In the genomic region with DNA sequence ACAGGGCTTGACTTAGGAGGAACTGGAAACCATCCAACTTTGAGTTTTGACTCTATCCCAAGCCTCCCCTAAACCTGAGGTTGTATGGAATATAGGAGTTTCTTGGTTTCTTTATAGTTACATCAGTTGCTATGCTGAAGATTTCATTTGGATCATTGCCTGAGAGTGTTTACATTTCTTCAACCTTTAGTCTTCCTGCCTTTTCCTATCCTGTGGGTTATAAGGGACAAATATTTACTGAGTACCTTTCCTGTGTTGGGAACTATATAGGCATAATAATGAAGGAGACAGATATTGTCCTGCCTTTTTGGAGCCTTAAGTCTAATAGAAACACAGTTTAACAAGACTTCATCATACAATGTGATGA, we compare ENCODE assay signal across 2 cellular contexts.
TF ChIP-seq lines count a peak whose summit lies in the region.

No MANE protein-coding gene starts in this region.

TF ChIP-seq in K562, 482 proteins besides CTCF, POLR2A, EP300 and RAD21:
- TF ChIP-seq, protein P1, sequence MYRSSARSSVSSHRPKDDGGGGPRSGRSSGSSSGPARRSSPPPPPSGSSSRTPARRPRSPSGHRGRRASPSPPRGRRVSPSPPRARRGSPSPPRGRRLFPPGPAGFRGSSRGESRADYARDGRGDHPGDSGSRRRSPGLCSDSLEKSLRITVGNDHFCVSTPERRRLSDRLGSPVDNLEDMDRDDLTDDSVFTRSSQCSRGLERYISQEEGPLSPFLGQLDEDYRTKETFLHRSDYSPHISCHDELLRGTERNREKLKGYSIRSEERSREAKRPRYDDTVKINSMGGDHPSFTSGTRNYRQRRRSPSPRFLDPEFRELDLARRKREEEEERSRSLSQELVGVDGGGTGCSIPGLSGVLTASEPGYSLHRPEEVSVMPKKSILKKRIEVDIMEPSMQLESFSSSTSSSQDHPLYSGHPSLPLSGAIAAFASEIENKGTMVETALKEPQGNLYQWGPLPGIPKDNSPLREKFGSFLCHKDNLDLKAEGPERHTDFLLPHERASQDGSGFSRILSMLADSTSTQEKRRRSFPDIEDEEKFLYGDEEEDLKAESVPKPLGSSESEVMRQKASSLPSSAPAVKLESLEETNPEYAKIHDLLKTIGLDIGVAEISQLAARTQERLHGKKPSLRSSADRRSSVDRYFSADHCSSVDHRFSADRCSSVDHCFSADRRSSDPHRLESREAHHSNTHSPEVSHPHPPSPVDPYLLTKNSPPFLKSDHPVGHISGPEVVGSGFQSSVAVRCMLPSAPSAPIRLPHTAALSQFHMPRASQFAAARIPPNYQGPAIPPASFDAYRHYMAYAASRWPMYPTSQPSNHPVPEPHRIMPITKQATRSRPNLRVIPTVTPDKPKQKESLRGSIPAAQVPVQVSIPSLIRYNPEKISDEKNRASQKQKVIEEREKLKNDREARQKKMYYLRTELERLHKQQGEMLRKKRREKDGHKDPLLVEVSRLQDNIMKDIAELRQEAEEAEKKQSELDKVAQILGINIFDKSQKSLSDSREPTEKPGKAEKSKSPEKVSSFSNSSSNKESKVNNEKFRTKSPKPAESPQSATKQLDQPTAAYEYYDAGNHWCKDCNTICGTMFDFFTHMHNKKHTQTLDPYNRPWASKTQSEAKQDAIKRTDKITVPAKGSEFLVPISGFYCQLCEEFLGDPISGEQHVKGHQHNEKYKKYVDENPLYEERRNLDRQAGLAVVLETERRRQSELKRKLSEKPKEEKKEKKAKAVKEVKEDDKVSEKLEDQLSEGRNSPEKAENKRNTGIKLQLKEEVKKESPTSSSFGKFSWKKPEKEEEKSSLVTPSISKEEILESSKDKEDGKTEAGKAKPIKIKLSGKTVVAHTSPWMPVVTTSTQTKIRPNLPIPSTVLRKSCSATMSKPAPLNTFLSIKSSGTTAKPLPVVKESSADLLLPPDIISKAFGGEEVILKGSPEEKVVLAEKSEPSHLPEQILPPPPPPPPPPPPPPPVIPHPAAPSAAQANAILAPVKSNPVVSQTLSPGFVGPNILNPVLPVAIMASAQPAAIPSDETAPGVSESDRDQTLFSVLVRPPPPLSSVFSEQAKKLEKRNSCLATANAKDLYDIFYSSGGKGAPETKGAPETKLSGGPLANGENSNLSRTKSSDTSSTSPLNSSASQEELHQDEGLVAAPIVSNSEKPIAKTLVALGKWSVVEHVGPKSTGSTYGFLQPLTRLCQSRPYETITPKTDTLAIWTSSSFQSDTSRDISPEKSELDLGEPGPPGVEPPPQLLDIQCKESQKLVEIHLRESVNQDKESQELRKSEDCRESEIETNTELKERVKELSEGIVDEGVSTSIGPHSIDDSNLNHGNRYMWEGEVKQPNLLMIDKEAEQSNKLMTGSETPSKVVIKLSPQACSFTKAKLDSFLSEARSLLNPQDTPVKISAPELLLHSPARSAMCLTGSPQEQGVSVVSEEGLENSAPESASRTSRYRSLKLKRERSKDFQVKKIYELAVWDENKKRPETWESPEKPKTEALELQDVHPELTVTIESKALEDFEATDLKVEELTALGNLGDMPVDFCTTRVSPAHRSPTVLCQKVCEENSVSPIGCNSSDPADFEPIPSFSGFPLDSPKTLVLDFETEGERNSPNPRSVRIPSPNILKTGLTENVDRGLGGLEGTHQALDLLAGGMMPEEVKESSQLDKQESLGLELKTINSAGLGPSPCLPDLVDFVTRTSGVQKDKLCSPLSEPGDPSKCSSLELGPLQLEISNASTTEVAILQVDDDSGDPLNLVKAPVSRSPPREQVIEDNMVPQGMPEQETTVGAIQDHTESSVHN (IDR thresholded peaks at IDR 0.05; ENCODE audit: borderline replicate concordance in 1 of 2, low read depth in 1 of 2), result no peak
- TF ChIP-seq GATAD2B (IDR thresholded peaks at IDR 0.05; ENCODE audit: borderline replicate concordance), result 0 out of 2 replicates have a peak, but pooled peaks have one; percentile 1

TF ChIP-seq in HepG2, 621 proteins besides CTCF, POLR2A, EP300 and RAD21 (continues in another document):
- no peak for TF ChIP-seq SNRNP70 (IDR thresholded peaks at IDR 0.05; ENCODE audit: low read depth, low read length)
- no peak for TF ChIP-seq ZNF101 (CRISPR knock-in tag; IDR thresholded peaks at IDR 0.05; ENCODE audit: borderline replicate concordance, low read depth)
- no peak for TF ChIP-seq HMG20B (CRISPR knock-in tag; conservative IDR thresholded peaks at IDR 0.05)
- no peak for TF ChIP-seq ZBTB21 (CRISPR knock-in tag; IDR thresholded peaks at IDR 0.05)
- TF ChIP-seq, protein P2, sequence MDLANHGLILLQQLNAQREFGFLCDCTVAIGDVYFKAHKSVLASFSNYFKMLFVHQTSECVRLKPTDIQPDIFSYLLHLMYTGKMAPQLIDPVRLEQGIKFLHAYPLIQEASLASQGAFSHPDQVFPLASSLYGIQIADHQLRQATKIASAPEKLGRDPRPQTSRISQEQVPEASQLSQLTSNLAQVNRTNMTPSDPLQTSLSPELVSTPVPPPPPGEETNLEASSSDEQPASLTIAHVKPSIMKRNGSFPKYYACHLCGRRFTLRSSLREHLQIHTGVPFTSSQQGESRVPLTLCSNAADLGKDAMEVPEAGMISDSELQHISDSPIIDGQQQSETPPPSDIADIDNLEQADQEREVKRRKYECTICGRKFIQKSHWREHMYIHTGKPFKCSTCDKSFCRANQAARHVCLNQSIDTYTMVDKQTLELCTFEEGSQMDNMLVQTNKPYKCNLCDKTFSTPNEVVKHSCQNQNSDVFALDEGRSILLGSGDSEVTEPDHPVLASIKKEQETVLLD (CRISPR knock-in tag; IDR thresholded peaks at IDR 0.05; ENCODE audit: low read depth), result no peak
- no peak for TF ChIP-seq LCORL (IDR thresholded peaks at IDR 0.05)
- TF ChIP-seq LCORL (CRISPR knock-in tag; IDR thresholded peaks at IDR 0.05), result peak; percentile 44; the same call in 1 of the 2 replicates
- TF ChIP-seq ZNF775 (CRISPR knock-in tag; IDR thresholded peaks at IDR 0.05; ENCODE audit: borderline replicate concordance), result no peak
- TF ChIP-seq ZSCAN9 (CRISPR knock-in tag; IDR thresholded peaks at IDR 0.05; ENCODE audit: borderline replicate concordance), result no peak
- TF ChIP-seq, protein P3, sequence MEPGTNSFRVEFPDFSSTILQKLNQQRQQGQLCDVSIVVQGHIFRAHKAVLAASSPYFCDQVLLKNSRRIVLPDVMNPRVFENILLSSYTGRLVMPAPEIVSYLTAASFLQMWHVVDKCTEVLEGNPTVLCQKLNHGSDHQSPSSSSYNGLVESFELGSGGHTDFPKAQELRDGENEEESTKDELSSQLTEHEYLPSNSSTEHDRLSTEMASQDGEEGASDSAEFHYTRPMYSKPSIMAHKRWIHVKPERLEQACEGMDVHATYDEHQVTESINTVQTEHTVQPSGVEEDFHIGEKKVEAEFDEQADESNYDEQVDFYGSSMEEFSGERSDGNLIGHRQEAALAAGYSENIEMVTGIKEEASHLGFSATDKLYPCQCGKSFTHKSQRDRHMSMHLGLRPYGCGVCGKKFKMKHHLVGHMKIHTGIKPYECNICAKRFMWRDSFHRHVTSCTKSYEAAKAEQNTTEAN (CRISPR knock-in tag; conservative IDR thresholded peaks at IDR 0.05), result no peak
- TF ChIP-seq RBAK (CRISPR knock-in tag; IDR thresholded peaks at IDR 0.05), result no peak
- TF ChIP-seq ZNF879 (CRISPR knock-in tag; IDR thresholded peaks at IDR 0.05), result no peak
- TF ChIP-seq MIER3 (CRISPR knock-in tag; IDR thresholded peaks at IDR 0.05; ENCODE audit: borderline replicate concordance), result peak; percentile 18; the same call in 1 of the 2 replicates
- TF ChIP-seq FIP1L1 (IDR thresholded peaks at IDR 0.05; ENCODE audit: borderline replicate concordance, insufficient read depth, low read depth, low read length), result no peak
- no peak for TF ChIP-seq ZEB1 (IDR thresholded peaks at IDR 0.05; ENCODE audit: insufficient replicate concordance, low read depth)
- no peak for TF ChIP-seq FOSL1 (CRISPR knock-in tag; IDR thresholded peaks at IDR 0.05; ENCODE audit: borderline replicate concordance)
- TF ChIP-seq ZNF780A (CRISPR knock-in tag; IDR thresholded peaks at IDR 0.05), result no peak
- 0 out of 2 replicates have a peak, but pooled peaks have one; percentile 36 for TF ChIP-seq ZNF761 (CRISPR knock-in tag; conservative IDR thresholded peaks at IDR 0.05)
- no peak for TF ChIP-seq ZNF264 (CRISPR knock-in tag; IDR thresholded peaks at IDR 0.05)
- TF ChIP-seq ATF1 (CRISPR knock-in tag; IDR thresholded peaks at IDR 0.05), result no peak
- TF ChIP-seq, protein P4, sequence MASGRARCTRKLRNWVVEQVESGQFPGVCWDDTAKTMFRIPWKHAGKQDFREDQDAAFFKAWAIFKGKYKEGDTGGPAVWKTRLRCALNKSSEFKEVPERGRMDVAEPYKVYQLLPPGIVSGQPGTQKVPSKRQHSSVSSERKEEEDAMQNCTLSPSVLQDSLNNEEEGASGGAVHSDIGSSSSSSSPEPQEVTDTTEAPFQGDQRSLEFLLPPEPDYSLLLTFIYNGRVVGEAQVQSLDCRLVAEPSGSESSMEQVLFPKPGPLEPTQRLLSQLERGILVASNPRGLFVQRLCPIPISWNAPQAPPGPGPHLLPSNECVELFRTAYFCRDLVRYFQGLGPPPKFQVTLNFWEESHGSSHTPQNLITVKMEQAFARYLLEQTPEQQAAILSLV (CRISPR knock-in tag; IDR thresholded peaks at IDR 0.05; ENCODE audit: borderline replicate concordance), result no peak
- TF ChIP-seq CEBPG (CRISPR knock-in tag; IDR thresholded peaks at IDR 0.05), result peak; percentile 66; the same call in 1 of the 2 replicates
- TF ChIP-seq SRSF1 (optimal IDR thresholded peaks at IDR 0.05; ENCODE audit: low read depth, low read length), result no peak
- no peak for TF ChIP-seq SOX6 (IDR thresholded peaks at IDR 0.05)
- peak; percentile 48; the same call in 1 of the 2 replicates for TF ChIP-seq SOX6 (CRISPR knock-in tag; IDR thresholded peaks at IDR 0.05)
- TF ChIP-seq, protein P5, sequence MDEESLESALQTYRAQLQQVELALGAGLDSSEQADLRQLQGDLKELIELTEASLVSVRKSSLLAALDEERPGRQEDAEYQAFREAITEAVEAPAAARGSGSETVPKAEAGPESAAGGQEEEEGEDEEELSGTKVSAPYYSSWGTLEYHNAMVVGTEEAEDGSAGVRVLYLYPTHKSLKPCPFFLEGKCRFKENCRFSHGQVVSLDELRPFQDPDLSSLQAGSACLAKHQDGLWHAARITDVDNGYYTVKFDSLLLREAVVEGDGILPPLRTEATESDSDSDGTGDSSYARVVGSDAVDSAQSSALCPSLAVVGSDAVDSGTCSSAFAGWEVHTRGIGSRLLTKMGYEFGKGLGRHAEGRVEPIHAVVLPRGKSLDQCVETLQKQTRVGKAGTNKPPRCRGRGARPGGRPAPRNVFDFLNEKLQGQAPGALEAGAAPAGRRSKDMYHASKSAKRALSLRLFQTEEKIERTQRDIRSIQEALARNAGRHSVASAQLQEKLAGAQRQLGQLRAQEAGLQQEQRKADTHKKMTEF (CRISPR knock-in tag; IDR thresholded peaks at IDR 0.05), result no peak
- TF ChIP-seq NFIC (IDR thresholded peaks at IDR 0.05; ENCODE audit: low read length), result peak; percentile 79; the same call in 1 of the 2 replicates
- no peak for TF ChIP-seq MZF1 (CRISPR knock-in tag; IDR thresholded peaks at IDR 0.05; ENCODE audit: borderline replicate concordance)
- TF ChIP-seq, protein P6, sequence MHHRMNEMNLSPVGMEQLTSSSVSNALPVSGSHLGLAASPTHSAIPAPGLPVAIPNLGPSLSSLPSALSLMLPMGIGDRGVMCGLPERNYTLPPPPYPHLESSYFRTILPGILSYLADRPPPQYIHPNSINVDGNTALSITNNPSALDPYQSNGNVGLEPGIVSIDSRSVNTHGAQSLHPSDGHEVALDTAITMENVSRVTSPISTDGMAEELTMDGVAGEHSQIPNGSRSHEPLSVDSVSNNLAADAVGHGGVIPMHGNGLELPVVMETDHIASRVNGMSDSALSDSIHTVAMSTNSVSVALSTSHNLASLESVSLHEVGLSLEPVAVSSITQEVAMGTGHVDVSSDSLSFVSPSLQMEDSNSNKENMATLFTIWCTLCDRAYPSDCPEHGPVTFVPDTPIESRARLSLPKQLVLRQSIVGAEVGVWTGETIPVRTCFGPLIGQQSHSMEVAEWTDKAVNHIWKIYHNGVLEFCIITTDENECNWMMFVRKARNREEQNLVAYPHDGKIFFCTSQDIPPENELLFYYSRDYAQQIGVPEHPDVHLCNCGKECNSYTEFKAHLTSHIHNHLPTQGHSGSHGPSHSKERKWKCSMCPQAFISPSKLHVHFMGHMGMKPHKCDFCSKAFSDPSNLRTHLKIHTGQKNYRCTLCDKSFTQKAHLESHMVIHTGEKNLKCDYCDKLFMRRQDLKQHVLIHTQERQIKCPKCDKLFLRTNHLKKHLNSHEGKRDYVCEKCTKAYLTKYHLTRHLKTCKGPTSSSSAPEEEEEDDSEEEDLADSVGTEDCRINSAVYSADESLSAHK (CRISPR knock-in tag; IDR thresholded peaks at IDR 0.05; ENCODE audit: borderline replicate concordance), result no peak
- no peak for TF ChIP-seq TOE1 (CRISPR knock-in tag; IDR thresholded peaks at IDR 0.05)
- no peak for TF ChIP-seq ZNF564 (CRISPR knock-in tag; IDR thresholded peaks at IDR 0.05)
- no peak for TF ChIP-seq ZC3H13 (CRISPR knock-in tag; IDR thresholded peaks at IDR 0.05)
- no peak for TF ChIP-seq ZNF484 (CRISPR knock-in tag; IDR thresholded peaks at IDR 0.05; ENCODE audit: borderline replicate concordance, low read depth)
- no peak for TF ChIP-seq ARID2 (CRISPR knock-in tag; IDR thresholded peaks at IDR 0.05; ENCODE audit: borderline replicate concordance)
- TF ChIP-seq TARDBP (CRISPR knock-in tag; IDR thresholded peaks at IDR 0.05), result 0 out of 2 replicates have a peak, but pooled peaks have one; percentile 34
- no peak for TF ChIP-seq ESRRA (CRISPR knock-in tag; IDR thresholded peaks at IDR 0.05; ENCODE audit: low read depth)
- no peak for TF ChIP-seq NCOA5 (CRISPR knock-in tag; IDR thresholded peaks at IDR 0.05)
- no peak for TF ChIP-seq TAF15 (IDR thresholded peaks at IDR 0.05; ENCODE audit: low read depth, low read length, poor library complexity, severe bottlenecking)
- no peak for TF ChIP-seq ZNF878 (CRISPR knock-in tag; IDR thresholded peaks at IDR 0.05)
- TF ChIP-seq ZNF547 (CRISPR knock-in tag; IDR thresholded peaks at IDR 0.05), result no peak
- TF ChIP-seq RNF2 (conservative IDR thresholded peaks at IDR 0.05; ENCODE audit: low read depth), result no peak
- TF ChIP-seq RBM22 (optimal IDR thresholded peaks at IDR 0.05; ENCODE audit: low read length), result no peak
- TF ChIP-seq ZNF136 (CRISPR knock-in tag; IDR thresholded peaks at IDR 0.05; ENCODE audit: low read depth), result no peak
- no peak for TF ChIP-seq GABPA (IDR thresholded peaks at IDR 0.05; ENCODE audit: low read depth, low read length)
- peak; percentile 22; the same call in 1 of the 2 replicates for TF ChIP-seq GABPA (CRISPR knock-in tag; IDR thresholded peaks at IDR 0.05; ENCODE audit: low read depth)
- no peak for TF ChIP-seq ZNF510 (CRISPR knock-in tag; IDR thresholded peaks at IDR 0.05; ENCODE audit: low read depth)
- TF ChIP-seq ZNF75D (CRISPR knock-in tag; IDR thresholded peaks at IDR 0.05; ENCODE audit: borderline replicate concordance), result no peak
- no peak for TF ChIP-seq SRY (CRISPR knock-in tag; IDR thresholded peaks at IDR 0.05)
- TF ChIP-seq SUZ12 (IDR thresholded peaks at IDR 0.05; ENCODE audit: low read depth, low read length), result no peak
- TF ChIP-seq CREM (IDR thresholded peaks at IDR 0.05), result peak; percentile 54; the same call in 1 of the 2 replicates
- TF ChIP-seq CREM (CRISPR knock-in tag; IDR thresholded peaks at IDR 0.05), result no peak
- no peak for TF ChIP-seq SRSF4 (IDR thresholded peaks at IDR 0.05; ENCODE audit: low read depth, low read length, poor library complexity, severe bottlenecking)
- TF ChIP-seq KDM4B (CRISPR knock-in tag; IDR thresholded peaks at IDR 0.05), result no peak
- TF ChIP-seq IKZF1 (IDR thresholded peaks at IDR 0.05), result no peak
- TF ChIP-seq KLF15 (CRISPR knock-in tag; IDR thresholded peaks at IDR 0.05; ENCODE audit: borderline replicate concordance), result no peak
